In the genomic region with DNA sequence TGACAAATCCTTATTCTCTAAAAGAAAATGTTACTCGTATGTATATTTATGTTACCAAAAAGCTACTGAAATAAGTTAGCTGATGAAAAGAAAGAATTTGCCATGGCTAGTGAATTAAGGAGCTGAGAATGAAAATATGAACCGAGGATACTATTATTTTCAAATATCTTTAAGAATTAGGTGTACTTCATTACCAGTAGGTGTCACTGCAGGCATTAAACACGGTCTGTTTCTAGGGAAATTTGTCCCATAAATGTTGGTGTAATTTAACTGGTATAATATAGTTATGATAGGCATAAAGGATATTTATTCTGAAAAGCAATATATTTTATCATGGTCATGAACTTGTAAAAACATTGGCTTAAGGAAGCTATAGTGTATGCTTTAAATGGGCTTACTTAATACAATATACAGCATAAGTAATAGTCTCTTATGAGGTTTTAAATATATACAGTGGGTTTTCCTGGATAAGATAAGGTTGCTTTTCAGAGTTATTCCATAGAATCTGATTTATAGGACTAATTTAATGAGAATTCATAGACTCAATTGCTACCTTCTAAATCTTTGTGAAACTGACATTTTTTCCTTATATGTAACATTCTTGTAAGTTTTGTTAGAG, we compare ENCODE assay signal across 8 cellular contexts.
DNase-seq lines count a peak whose midpoint lies in the region; ATAC-seq and TF ChIP-seq lines count a peak whose summit lies in the region.

No MANE protein-coding gene starts in this region.

- H3K27ac ChIP-seq in dorsolateral prefrontal cortex: no peak overlapping the region

- H3K27me3 ChIP-seq in dorsolateral prefrontal cortex: no peaks in the 10 kb centered on the region

- peak; percentile 64 for DNase-seq in AG08395 (ENCODE audit: low spot score)
- DNase-seq in HCEC 1CT: peak; percentile 47
- peak; percentile 55 for DNase-seq in NCI-H774 (lab: John Stamatoyannopoulos, UW)
- DNase-seq in dorsolateral prefrontal cortex: no peak
- peak; percentile 68 for DNase-seq in myocyte (ENCODE audit: low read depth)
- DNase-seq in occipital lobe (lab: John Stamatoyannopoulos, UW): no peak

- peak; percentile 48 to 86 (median 66) for TF ChIP-seq CTCF in dorsolateral prefrontal cortex (IDR thresholded peaks at IDR 0.05 in 54 of 56, conservative IDR thresholded peaks at IDR 0.05 in 2 of 56; ENCODE audit: low read depth in 1 of 56, partially characterized antibody in 56 of 56)

- H3K4me3 ChIP-seq in dorsolateral prefrontal cortex: no peak overlapping the region

- no peak for ATAC-seq in GM18520 (IDR thresholded peaks at IDR 0.05; ENCODE audit: unreplicated experiment)
- no peak for ATAC-seq in GM18909 (IDR thresholded peaks at IDR 0.05; ENCODE audit: poor library complexity, unreplicated experiment)

- intact Hi-C loops in dorsolateral prefrontal cortex (cut with DNase I): loop anchor here (5.0 to 10.0 kb wide), 3 partner anchors 1003 to 1083 kb away; no protein-coding TSS in a partner anchor

Comparison
In these comparisons a context has a peak if more than half of its experiments do, and no peak if none do; other contexts are left out.
1. DNase-seq: peak in AG08395 (single experiment), HCEC 1CT (single experiment), NCI-H774 (single experiment) and myocyte (single experiment); none in dorsolateral prefrontal cortex (0 of 10) and occipital lobe (single experiment).